In genomic region chr5:43007246-43007910, GRCh38 we compare ENCODE assay signal across 8 cellular contexts. TPM values are rescaled to one million over a fixed set of nuclear protein-coding genes. Genes with fewer than 3 reads are reported as not detected.
DNase-seq lines count a peak whose midpoint lies in the region; ATAC-seq and TF ChIP-seq lines count a peak whose summit lies in the region.

No MANE protein-coding gene starts in this region.

- ATAC-seq in GM19397 (IDR thresholded peaks at IDR 0.05; ENCODE audit: unreplicated experiment): peak; percentile 32

- H3K9me3 Mint-ChIP-seq in endothelial cell (ENCODE audit: unreplicated experiment) (no peaks in the 10 kb centered on the region), mesothelial cell of epicardium (no peaks in the 10 kb centered on the region)

- H3K36me3 Mint-ChIP-seq in endothelial cell (ENCODE audit: low read depth, unreplicated experiment) (no peaks in the 10 kb centered on the region), mesothelial cell of epicardium (no peaks in the 10 kb centered on the region)

- H3K4me3 Mint-ChIP-seq in endothelial cell (ENCODE audit: unreplicated experiment): peak overlapping the region; percentile 89
- peak overlapping the region; percentile 81 for H3K4me3 Mint-ChIP-seq in mesothelial cell of epicardium

- H3K27ac Mint-ChIP-seq in endothelial cell (ENCODE audit: unreplicated experiment) (peak overlapping the region; percentile 94), mesothelial cell of epicardium (peak overlapping the region; percentile 97)

- DNase-seq in AG09309 (ENCODE audit: low read depth) (peak; percentile 77), HS-5 (ENCODE audit: low read depth) (peak; percentile 93), NOMO-1 (lab: John Stamatoyannopoulos, UW; ENCODE audit: unreplicated experiment in 2 of 2) (peak; percentile 94 to 100), endothelial cell (ENCODE audit: low spot score) (peak; percentile 80), mesothelial cell of epicardium (ENCODE audit: low spot score in 2 of 2, unreplicated experiment in 2 of 2) (peak; percentile 70 to 85)
- peak in 2 of 3 experiments; percentile 57 for DNase-seq in activated CD8-positive, alpha-beta memory T cell treated with anti-CD3 and anti-CD28 coated beads for 48 hours (ENCODE audit: low read depth in 2 of 3, low spot score in 2 of 3)
- DNase-seq in stimulated activated CD8-positive, alpha-beta memory T cell treated with anti-CD3 and anti-CD28 coated beads, Interleukin-2, amount 100 ng/mL, for 1 hour (ENCODE audit: low read depth in 2 of 2): peak; percentile 59 to 63

- TF ChIP-seq CTCF in AG09309 (IDR thresholded peaks at IDR 0.05; ENCODE audit: control insufficient read depth, insufficient read depth, low read depth, low read length, missing control alignments) (no peak), endothelial cell (IDR thresholded peaks at IDR 0.05; ENCODE audit: unreplicated experiment) (no peak), mesothelial cell of epicardium (IDR thresholded peaks at IDR 0.05; ENCODE audit: unreplicated experiment) (no peak)

- peaks cover 13% of the 10 kb centered on the region for H3K27me3 Mint-ChIP-seq in endothelial cell (ENCODE audit: unreplicated experiment)
- H3K27me3 Mint-ChIP-seq in mesothelial cell of epicardium (ENCODE audit: low read depth): peaks cover 25% of the 10 kb centered on the region

- H3K4me3 ChIP-seq in AG09309 (ENCODE audit: control insufficient read depth, low read depth, low read length): peak overlapping the region; percentile 27

- H3K4me1 Mint-ChIP-seq in endothelial cell (ENCODE audit: unreplicated experiment) (peaks cover 15% of the 10 kb centered on the region), mesothelial cell of epicardium (peaks cover 12% of the 10 kb centered on the region)

RNA-seq across cellular contexts. Expression of gene ANXA2R, which starts 32.7 kb away (rescaled TPM):
- total RNA-seq in endothelial cell (ENCODE audit: unreplicated experiment) (1.1 TPM), mesothelial cell of epicardium (1.4 to 1.9 TPM (median 1.7 TPM) in 3 replicates)

Comparison
In these comparisons a context has a peak if more than half of its experiments do, and no peak if none do; other contexts are left out.
1. Peak in every context shown above with its lines: DNase-seq, ATAC-seq and H3K4me3 ChIP-seq.